7 cellular contexts compared by ENCODE assay signal in genomic region chr6:157045831-157046454, GRCh38.
DNase-seq lines count a peak whose midpoint lies in the region; ATAC-seq and TF ChIP-seq lines count a peak whose summit lies in the region.

No MANE protein-coding gene starts in this region.

- no peaks in the 10 kb centered on the region for H3K27me3 Mint-ChIP-seq in stimulated activated memory B cell treated with anti-CD40 and anti-IgM and Interleukin-4, amounts not matched to agents 10 μg/mL and 1 μg/mL and 100 μg/mL, for 72 hours
- no peaks in the 10 kb centered on the region for H3K27me3 Mint-ChIP-seq in naive thymus-derived CD4-positive, alpha-beta T cell

- H3K4me3 ChIP-seq in colonic mucosa, result no peak overlapping the region
- no peak overlapping the region for H3K4me3 ChIP-seq in ovary
- H3K4me3 ChIP-seq in naive thymus-derived CD4-positive, alpha-beta T cell (ENCODE audit: low read length), result no peak overlapping the region

- no peaks in the 10 kb centered on the region for H3K9me3 ChIP-seq in colonic mucosa
- H3K9me3 ChIP-seq in ovary, result no peaks in the 10 kb centered on the region
- no peaks in the 10 kb centered on the region for H3K9me3 ChIP-seq in naive thymus-derived CD4-positive, alpha-beta T cell (ENCODE audit: control insufficient read depth in 2 of 3, low read length in 3 of 3)

- H3K36me3 Mint-ChIP-seq in stimulated activated memory B cell treated with anti-CD40 and anti-IgM and Interleukin-4, amounts not matched to agents 10 μg/mL and 1 μg/mL and 100 μg/mL, for 72 hours, result peaks cover 13% of the 10 kb centered on the region
- H3K36me3 Mint-ChIP-seq in naive thymus-derived CD4-positive, alpha-beta T cell, result peaks cover 0 to 10% (median 4%) of the 10 kb centered on the region in 5 donors

- H3K36me3 ChIP-seq in colonic mucosa, result no peaks in the 10 kb centered on the region
- no peaks in the 10 kb centered on the region for H3K36me3 ChIP-seq in ovary
- H3K36me3 ChIP-seq in naive thymus-derived CD4-positive, alpha-beta T cell (ENCODE audit: control insufficient read depth in 2 of 3, insufficient read depth in 3 of 3, low read length in 3 of 3), result peaks cover 0 to 3% (median 0%) of the 10 kb centered on the region in 3 experiments

- WGBS in ovary, 3 donors, result 11 to 44% (median 37%) methylated on average over 2 of the region's 2 CpGs

- H3K4me1 Mint-ChIP-seq in stimulated activated memory B cell treated with anti-CD40 and anti-IgM and Interleukin-4, amounts not matched to agents 10 μg/mL and 1 μg/mL and 100 μg/mL, for 72 hours, result peaks cover 32% of the 10 kb centered on the region
- peaks cover 7 to 36% (median 23%) of the 10 kb centered on the region in 7 donors for H3K4me1 Mint-ChIP-seq in naive thymus-derived CD4-positive, alpha-beta T cell

- H3K9ac ChIP-seq in colonic mucosa (ENCODE audit: low read depth in 2 of 2, low read length in 2 of 2), result no peak overlapping the region

- H3K9me3 Mint-ChIP-seq in stimulated activated memory B cell treated with anti-CD40 and anti-IgM and Interleukin-4, amounts not matched to agents 10 μg/mL and 1 μg/mL and 100 μg/mL, for 72 hours, result no peaks in the 10 kb centered on the region
- no peaks in the 10 kb centered on the region for H3K9me3 Mint-ChIP-seq in naive thymus-derived CD4-positive, alpha-beta T cell

- intact Hi-C loops in colonic mucosa (cut with DNase I), result no loop called here
- intact Hi-C loops in ovary (cut with DNase I), result no loop called here
- intact Hi-C loops in naive thymus-derived CD4-positive, alpha-beta T cell (cut with micrococcal nuclease), result loop anchor here in 1 of 2 donors (1.0 kb wide), 1 partner anchor 8 kb away; no protein-coding TSS in a partner anchor

- DNase-seq in GM10266 (ENCODE audit: extremely low spot score) (no peak), NCI-H2107 (lab: John Stamatoyannopoulos, UW) (peak; percentile 48), colonic mucosa (no peak), ovary (no peak)
- DNase-seq in naive thymus-derived CD4-positive, alpha-beta T cell, result no peak

- TF ChIP-seq CTCF in GM10266 (IDR thresholded peaks at IDR 0.05; ENCODE audit: control insufficient read depth, insufficient read depth, low read depth, missing control alignments) (peak; percentile 38), colonic mucosa (IDR thresholded peaks at IDR 0.05) (peak; percentile 37), ovary (IDR thresholded peaks at IDR 0.05) (peak; percentile 23 to 26 (median 26))

- no peak overlapping the region for H3K27ac ChIP-seq in colonic mucosa
- no peak overlapping the region for H3K27ac ChIP-seq in ovary
- H3K27ac ChIP-seq in naive thymus-derived CD4-positive, alpha-beta T cell (ENCODE audit: low read depth, low read length), result no peak overlapping the region

- TF ChIP-seq POLR2A in ovary (IDR thresholded peaks at IDR 0.05), result no peak

- CTCF ChIA-PET in naive thymus-derived CD4-positive, alpha-beta T cell (lab: Charles Lee), result interaction anchor here (0.6 to 1.3 kb wide), 6 partner anchors 9 to 1717 kb away, joined by 3 read pairs; no protein-coding TSS in a partner anchor

- H3K27me3 ChIP-seq in colonic mucosa (no peaks in the 10 kb centered on the region), ovary (no peaks in the 10 kb centered on the region)
- H3K27me3 ChIP-seq in naive thymus-derived CD4-positive, alpha-beta T cell (ENCODE audit: control insufficient read depth in 2 of 2, insufficient read depth in 2 of 2, low read length in 2 of 2), result no peaks in the 10 kb centered on the region

- POLR2A ChIA-PET in naive thymus-derived CD4-positive, alpha-beta T cell (lab: Charles Lee), result interaction anchor here (0.6 to 1.1 kb wide), 2 partner anchors 12 to 24 kb away, joined by 3 to 4 read pairs; no protein-coding TSS in a partner anchor

- H3K4me1 ChIP-seq in colonic mucosa (no peaks in the 10 kb centered on the region), ovary (ENCODE audit: insufficient read depth) (peaks cover 8% of the 10 kb centered on the region)
- no peaks in the 10 kb centered on the region for H3K4me1 ChIP-seq in naive thymus-derived CD4-positive, alpha-beta T cell (ENCODE audit: control insufficient read depth in 2 of 2, insufficient read depth in 2 of 2, low read length in 2 of 2)

- ATAC-seq in HG03439 (IDR thresholded peaks at IDR 0.05; ENCODE audit: unreplicated experiment), result no peak
- no peak for ATAC-seq in stimulated activated memory B cell treated with anti-CD40 and anti-IgM and Interleukin-4, amounts not matched to agents 10 μg/mL and 1 μg/mL and 100 μg/mL, for 72 hours
- ATAC-seq in naive thymus-derived CD4-positive, alpha-beta T cell, result no peak

- H3K27ac Mint-ChIP-seq in stimulated activated memory B cell treated with anti-CD40 and anti-IgM and Interleukin-4, amounts not matched to agents 10 μg/mL and 1 μg/mL and 100 μg/mL, for 72 hours, result no peak overlapping the region
- H3K27ac Mint-ChIP-seq in naive thymus-derived CD4-positive, alpha-beta T cell, result peak overlapping the region in 2 of 9 donors; percentile 56 to 65

- no peak overlapping the region for H3K4me3 Mint-ChIP-seq in stimulated activated memory B cell treated with anti-CD40 and anti-IgM and Interleukin-4, amounts not matched to agents 10 μg/mL and 1 μg/mL and 100 μg/mL, for 72 hours
- H3K4me3 Mint-ChIP-seq in naive thymus-derived CD4-positive, alpha-beta T cell, result no peak overlapping the region

- no peak for TF ChIP-seq EP300 in ovary (IDR thresholded peaks at IDR 0.05)
